In genomic region chr20:47311211-47311610, GRCh38 we compare ENCODE assay signal across 23 cellular contexts. TPM values are rescaled to one million over a fixed set of nuclear protein-coding genes. Genes with fewer than 3 reads are reported as not detected.
DNase-seq lines count a peak whose midpoint lies in the region; ATAC-seq, FAIRE-seq and TF ChIP-seq lines count a peak whose summit lies in the region.
"Had no signal": no experiment of that assay in that cellular context is flagged by ENCODE, and none has a peak within 500 bp of the region (broad histone marks: within the 10 kb centered on the region; RNA-seq: fewer than 3 reads in every experiment).

No MANE protein-coding gene starts in this region.

- H3K36me3 Mint-ChIP-seq in activated CD4-positive, alpha-beta T cell treated with anti-CD3 and anti-CD28 coated beads, Interleukin-2, amount 10 ng/mL, durations not matched to agents 24 days and 14 days (ENCODE audit: low read depth) = peaks cover 32% of the 10 kb centered on the region
- peaks cover 30% of the 10 kb centered on the region for H3K36me3 Mint-ChIP-seq in activated CD4-positive, alpha-beta T cell treated with anti-CD3 and anti-CD28 coated beads, Interleukin-2, amount 10 ng/mL, durations not matched to agents 7 days and 5 days (ENCODE audit: low read depth)

- no peak for DNase-seq in activated CD4-positive, alpha-beta T cell treated with anti-CD3 and anti-CD28 coated beads, Interleukin-2, amount 10 ng/mL, durations not matched to agents 24 days and 14 days
- DNase-seq in activated CD4-positive, alpha-beta T cell treated with anti-CD3 and anti-CD28 coated beads, Interleukin-2, amount 10 ng/mL, durations not matched to agents 7 days and 5 days = no peak
- no peak for DNase-seq in adrenal gland
- DNase-seq in lower lobe of right lung = no peak
- no peak for DNase-seq in kidney
- DNase-seq: activated CD4-positive, alpha-beta memory T cell treated with anti-CD3 and anti-CD28 coated beads for 36 hours; activated T-cell treated with anti-CD3 and anti-CD28 coated beads, Interleukin-2, amount 50 U/mL, for 72 hours; caudate nucleus; DMS79 treated with DMSO at 0.1 percent for 48 hours; effector memory CD4-positive, alpha-beta T cell; HCEC 1CT; Karpas-422; left cardiac atrium; NK-92 treated with Interleukin-12 subunit alpha and Interleukin-12 subunit beta, amount 100 ng/mL, for 24 hours; pancreas; RPMI8226; SW 1271 had no signal

- FAIRE-seq in kidney (lab: Jason Lieb, UNC) = no peak
- FAIRE-seq: A204.1, pancreas had no signal

- no peak overlapping the region for H3K9ac ChIP-seq in kidney (ENCODE audit: low read length in 2 of 2)

- POLR2A ChIA-PET in activated CD4-positive, alpha-beta T cell treated with anti-CD3 and anti-CD28 coated beads, Interleukin-2, amount 10 ng/mL, durations not matched to agents 7 days and 5 days (lab: Charles Lee) = no interaction called here

- H3K36me3 ChIP-seq in adrenal gland (replicated peaks in 1 of 2) = peaks cover 0 to 26% of the 10 kb centered on the region in 2 donors
- H3K36me3 ChIP-seq in lower lobe of right lung = peaks cover 43% of the 10 kb centered on the region
- H3K36me3 ChIP-seq in kidney (ENCODE audit: control insufficient read depth in 1 of 2, insufficient read depth in 2 of 2, low read length in 2 of 2) = peaks cover 0 to 9% of the 10 kb centered on the region in 2 donors

- no peaks in the 10 kb centered on the region for H3K27me3 ChIP-seq in adrenal gland
- H3K27me3 ChIP-seq in lower lobe of right lung (ENCODE audit: low read depth) = no peaks in the 10 kb centered on the region
- H3K27me3 ChIP-seq: pancreas had no signal

- H3K27ac Mint-ChIP-seq in activated CD4-positive, alpha-beta T cell treated with anti-CD3 and anti-CD28 coated beads, Interleukin-2, amount 10 ng/mL, durations not matched to agents 24 days and 14 days = peak overlapping the region; percentile 40
- H3K27ac Mint-ChIP-seq in activated CD4-positive, alpha-beta T cell treated with anti-CD3 and anti-CD28 coated beads, Interleukin-2, amount 10 ng/mL, durations not matched to agents 7 days and 5 days = no peak overlapping the region
- H3K27ac Mint-ChIP-seq: activated CD4-positive, alpha-beta memory T cell treated with anti-CD3 and anti-CD28 coated beads for 36 hours; activated T-cell treated with anti-CD3 and anti-CD28 coated beads, Interleukin-2, amount 50 U/mL, for 72 hours had no signal

- ATAC-seq in lower lobe of right lung (no peak), HG02870 (IDR thresholded peaks at IDR 0.05; ENCODE audit: unreplicated experiment) (no peak), GM21447 (IDR thresholded peaks at IDR 0.05; ENCODE audit: unreplicated experiment) (no peak)
- ATAC-seq: activated T-cell treated with anti-CD3 and anti-CD28 coated beads, Interleukin-2, amount 50 U/mL, for 72 hours; left cardiac atrium; pancreas had no signal

- H3K9me3 Mint-ChIP-seq in activated CD4-positive, alpha-beta T cell treated with anti-CD3 and anti-CD28 coated beads, Interleukin-2, amount 10 ng/mL, durations not matched to agents 24 days and 14 days = no peaks in the 10 kb centered on the region
- no peaks in the 10 kb centered on the region for H3K9me3 Mint-ChIP-seq in activated CD4-positive, alpha-beta T cell treated with anti-CD3 and anti-CD28 coated beads, Interleukin-2, amount 10 ng/mL, durations not matched to agents 7 days and 5 days
- H3K9me3 Mint-ChIP-seq: activated CD4-positive, alpha-beta memory T cell treated with anti-CD3 and anti-CD28 coated beads for 36 hours; activated T-cell treated with anti-CD3 and anti-CD28 coated beads, Interleukin-2, amount 50 U/mL, for 72 hours had no signal

- intact Hi-C loops in activated CD4-positive, alpha-beta T cell treated with anti-CD3 and anti-CD28 coated beads, Interleukin-2, amount 10 ng/mL, durations not matched to agents 24 days and 14 days (cut with micrococcal nuclease) = no loop called here
- intact Hi-C loops in adrenal gland (cut with DNase I) = no loop called here
- intact Hi-C loops in lower lobe of right lung (cut with DNase I) = no loop called here
- intact Hi-C loops in kidney (cut with DNase I) = loop anchor here (10.0 kb wide), 1 partner anchor 54 kb away; no protein-coding TSS in a partner anchor

- peaks cover 19% of the 10 kb centered on the region for H3K4me1 Mint-ChIP-seq in activated CD4-positive, alpha-beta T cell treated with anti-CD3 and anti-CD28 coated beads, Interleukin-2, amount 10 ng/mL, durations not matched to agents 24 days and 14 days
- H3K4me1 Mint-ChIP-seq in activated CD4-positive, alpha-beta T cell treated with anti-CD3 and anti-CD28 coated beads, Interleukin-2, amount 10 ng/mL, durations not matched to agents 7 days and 5 days = peaks cover 24% of the 10 kb centered on the region

- H3K9me3 ChIP-seq in adrenal gland (replicated peaks in 1 of 3) (no peaks in the 10 kb centered on the region), lower lobe of right lung (no peaks in the 10 kb centered on the region), kidney (ENCODE audit: control insufficient read depth in 1 of 2, low read length in 2 of 2) (no peaks in the 10 kb centered on the region)
- H3K9me3 ChIP-seq: pancreas had no signal

- WGBS in adrenal gland, 4 donors = 93 to 96% (median 95%) methylated on average over 5 of the region's 5 CpGs

- TF ChIP-seq CTCF in adrenal gland (IDR thresholded peaks at IDR 0.05) (no peak), lower lobe of right lung (IDR thresholded peaks at IDR 0.05) (no peak), kidney (IDR thresholded peaks at IDR 0.05; ENCODE audit: borderline replicate concordance, extremely low read depth, insufficient read depth) (no peak)

- H3K4me1 ChIP-seq in adrenal gland (replicated peaks in 1 of 2) = peaks cover 22 to 56% of the 10 kb centered on the region in 2 donors
- peaks cover 39% of the 10 kb centered on the region for H3K4me1 ChIP-seq in lower lobe of right lung
- peaks cover 12 to 22% of the 10 kb centered on the region in 2 donors for H3K4me1 ChIP-seq in kidney (ENCODE audit: control insufficient read depth in 1 of 2, insufficient read depth in 1 of 2, low read depth in 1 of 2, low read length in 2 of 2)
- H3K4me1 ChIP-seq: pancreas had no signal

- H3K27me3 Mint-ChIP-seq in activated CD4-positive, alpha-beta T cell treated with anti-CD3 and anti-CD28 coated beads, Interleukin-2, amount 10 ng/mL, durations not matched to agents 24 days and 14 days = no peaks in the 10 kb centered on the region
- no peaks in the 10 kb centered on the region for H3K27me3 Mint-ChIP-seq in activated CD4-positive, alpha-beta T cell treated with anti-CD3 and anti-CD28 coated beads, Interleukin-2, amount 10 ng/mL, durations not matched to agents 7 days and 5 days
- H3K27me3 Mint-ChIP-seq: activated CD4-positive, alpha-beta memory T cell treated with anti-CD3 and anti-CD28 coated beads for 36 hours had no signal

- CTCF ChIA-PET in activated CD4-positive, alpha-beta T cell treated with anti-CD3 and anti-CD28 coated beads, Interleukin-2, amount 10 ng/mL, durations not matched to agents 7 days and 5 days (lab: Charles Lee) = interaction anchor here (1.0 kb wide), 1 partner anchor 22 kb away, joined by 3 read pairs; no protein-coding TSS in a partner anchor

- no peak for TF ChIP-seq POLR2A in adrenal gland (IDR thresholded peaks at IDR 0.05)

- H3K27ac ChIP-seq in adrenal gland (peak overlapping the region in 3 of 5 donors; percentile 21 to 54 (median 43)), lower lobe of right lung (peak overlapping the region; percentile 6), temporal lobe (ENCODE audit: low read depth, low read length) (peak overlapping the region; percentile 27), kidney (ENCODE audit: low read depth in 2 of 2, low read length in 2 of 2) (peak overlapping the region in 1 of 2 donors; percentile 43)
- H3K27ac ChIP-seq: C4-2B, pancreas had no signal

- no peak overlapping the region for H3K4me3 Mint-ChIP-seq in activated CD4-positive, alpha-beta T cell treated with anti-CD3 and anti-CD28 coated beads, Interleukin-2, amount 10 ng/mL, durations not matched to agents 24 days and 14 days
- no peak overlapping the region for H3K4me3 Mint-ChIP-seq in activated CD4-positive, alpha-beta T cell treated with anti-CD3 and anti-CD28 coated beads, Interleukin-2, amount 10 ng/mL, durations not matched to agents 7 days and 5 days
- H3K4me3 Mint-ChIP-seq: activated CD4-positive, alpha-beta memory T cell treated with anti-CD3 and anti-CD28 coated beads for 36 hours; activated T-cell treated with anti-CD3 and anti-CD28 coated beads, Interleukin-2, amount 50 U/mL, for 72 hours had no signal

- H3K4me3 ChIP-seq in adrenal gland (no peak overlapping the region), lower lobe of right lung (no peak overlapping the region), kidney (ENCODE audit: low read length in 2 of 2) (no peak overlapping the region)
- H3K4me3 ChIP-seq: pancreas, skin epidermis had no signal

RNA-seq across cellular contexts. Expression of gene ZMYND8, which starts 45.3 kb away (rescaled TPM):
- total RNA-seq in activated CD4-positive, alpha-beta T cell treated with anti-CD3 and anti-CD28 coated beads, Interleukin-2, amount 10 ng/mL, durations not matched to agents 24 days and 14 days = 38.1 and 40.0 TPM in 2 replicates
- total RNA-seq in activated CD4-positive, alpha-beta T cell treated with anti-CD3 and anti-CD28 coated beads, Interleukin-2, amount 10 ng/mL, durations not matched to agents 7 days and 5 days = 10 to 100 TPM; 44.6 to 55.6 TPM
- total RNA-seq in adrenal gland (100 to 1,000 TPM in 2 of 8 donors, 10 to 100 TPM in 6; 58.4 to 116 (median 70.5) TPM), lower lobe of right lung (57.6 TPM), temporal lobe (32.2 TPM), kidney (37.5 TPM)
- polyA plus RNA-seq in adrenal gland (10 to 100 TPM; 37.0 to 83.9 (median 64.1) TPM), kidney (ENCODE audit: insufficient read depth, low read depth, low replicate concordance) (10.5 TPM)
